Comparison of ENCODE assay signal across 8 cellular contexts in genomic region chr19:40778045-40778864, GRCh38. TPM values are rescaled to one million over a fixed set of nuclear protein-coding genes. Genes with fewer than 3 reads are reported as not detected.
DNase-seq lines count a peak whose midpoint lies in the region; ATAC-seq and TF ChIP-seq lines count a peak whose summit lies in the region.

Gene RAB4B (plus strand): TSS chr19:40778247. CDS start chr19:40778376, 129 bp downstream.

- H3K36me3 ChIP-seq in SK-N-SH (replicated peaks in 1 of 2; ENCODE audit: control insufficient read depth in 1 of 2, insufficient read depth in 2 of 2, low read length in 1 of 2) = no peaks in the 10 kb centered on the region
- H3K36me3 ChIP-seq in suprapubic skin = no peaks in the 10 kb centered on the region

- TF ChIP-seq CTCF in SK-N-SH (IDR thresholded peaks at IDR 0.05) (no peak), suprapubic skin (IDR thresholded peaks at IDR 0.05) (peak in 1 of 2 donors; percentile 9)

- TF ChIP-seq EP300 in SK-N-SH (IDR thresholded peaks at IDR 0.05; ENCODE audit: borderline replicate concordance in 1 of 2, low read depth in 1 of 2, low read length in 1 of 2) (no peak), suprapubic skin (IDR thresholded peaks at IDR 0.05) (no peak)

- WGBS in SK-N-SH (ENCODE audit: low lambda C conversion rate) = 0% methylated on average over 23 of the region's 51 CpGs
- under 1% methylated on average over 34 of the region's 51 CpGs for WGBS in suprapubic skin

- no peak for TF ChIP-seq RAD21 in SK-N-SH (IDR thresholded peaks at IDR 0.05; ENCODE audit: low read length)

- H3K9me3 ChIP-seq in SK-N-SH (no peaks in the 10 kb centered on the region), suprapubic skin (no peaks in the 10 kb centered on the region)

- peak within 1 kb of the TSS; percentile 85 for H3K9ac ChIP-seq in SK-N-SH

- H3K4me1 ChIP-seq in SK-N-SH (ENCODE audit: control insufficient read depth in 1 of 2, insufficient read depth in 2 of 2, low read depth in 1 of 2, low read length in 1 of 2) = peaks cover 6 to 9% of the 10 kb centered on the region in 2 experiments; a peak in 2 of 4 replicates
- peaks cover 18% of the 10 kb centered on the region for H3K4me1 ChIP-seq in suprapubic skin

- H2AFZ ChIP-seq in SK-N-SH (ENCODE audit: low read depth) = peak within 1 kb of the TSS; percentile 80

- POLR2A ChIA-PET in SK-N-SH (lab: Yijun Ruan, JAX) = interaction anchor here (0.8 to 3.3 kb wide), 10 partner anchors 8 to 1082 kb away, joined by 3 to 31 read pairs (median 7); partner anchors contain the start of genes ACTMAP, COQ8B, EGLN2 and ITPKC

- H3K4me3 ChIP-seq in SK-N-SH (ENCODE audit: low read depth in 2 of 2, low read length in 1 of 2) (peak within 1 kb of the TSS; percentile 61 to 67), suprapubic skin (peak within 1 kb of the TSS; percentile 62)

- peaks cover 15% of the 10 kb centered on the region; the same call in 1 of the 2 replicates for H3K79me2 ChIP-seq in SK-N-SH (ENCODE audit: insufficient read depth)

- H3F3A ChIP-seq in SK-N-SH (replicated peaks; ENCODE audit: insufficient read depth) = peaks cover 13% of the 10 kb centered on the region

- H3K27ac ChIP-seq in SK-N-SH (ENCODE audit: low read depth in 2 of 2, low read length in 1 of 2) = peak within 1 kb of the TSS; percentile 97 to 99
- H3K27ac ChIP-seq in suprapubic skin = peak within 1 kb of the TSS; percentile 93

- H3K4me2 ChIP-seq in SK-N-SH = peak within 1 kb of the TSS; percentile 80

- no peaks in the 10 kb centered on the region for H3K27me3 ChIP-seq in SK-N-SH (ENCODE audit: insufficient read depth)
- H3K27me3 ChIP-seq in suprapubic skin = no peaks in the 10 kb centered on the region

- H4K20me1 ChIP-seq in SK-N-SH (ENCODE audit: insufficient read depth) = no peaks in the 10 kb centered on the region

- DNase-seq in GM04504 (ENCODE audit: low read depth) (peak; percentile 99), NCI-H1048 (lab: John Stamatoyannopoulos, UW) (peak; percentile 98), SK-N-SH (peak; percentile 93), germinal center (ENCODE audit: low spot score) (peak; percentile 97), nucleus accumbens (lab: John Stamatoyannopoulos, UW) (peak; percentile 97 to 100 (median 99)), suprapubic skin (ENCODE audit: low spot score in 2 of 2) (peak; percentile 100)
- DNase-seq in activated naive CD4-positive, alpha-beta T cell treated with anti-CD3 and anti-CD28 coated beads, Interleukin-2, amount 50 U/mL, for 16 hours = peak; percentile 100

- TF ChIP-seq POLR2A in suprapubic skin (IDR thresholded peaks at IDR 0.05) = peak in 1 of 2 donors; percentile 78

- ATAC-seq in HG02571 (IDR thresholded peaks at IDR 0.05; ENCODE audit: unreplicated experiment) = peak; percentile 67

- no peaks in the 10 kb centered on the region for H3K9me2 ChIP-seq in SK-N-SH

- CTCF ChIA-PET in SK-N-SH (lab: Yijun Ruan, JAX) = interaction anchor here (0.6 to 2.4 kb wide), 9 partner anchors 19 to 249 kb away, joined by 3 to 20 read pairs (median 3); partner anchors contain the start of genes COQ8B, EGLN2 and ITPKC

TF ChIP-seq in SK-N-SH, 30 proteins besides CTCF, POLR2A, EP300 and RAD21:
- peak; percentile 41; the same call in 1 of the 2 replicates for TF ChIP-seq SIN3A (IDR thresholded peaks at IDR 0.05; ENCODE audit: borderline replicate concordance, low read depth, low read length)
- TF ChIP-seq EZH2phosphoT487 (IDR thresholded peaks at IDR 0.05; ENCODE audit: borderline replicate concordance, low read depth) = no peak
- no peak for TF ChIP-seq FOXM1 (IDR thresholded peaks at IDR 0.05; ENCODE audit: low read depth)
- TF ChIP-seq YY1 (IDR thresholded peaks at IDR 0.05; ENCODE audit: low read depth) = 0 out of 2 replicates have a peak, but pooled peaks have one; percentile 48
- TF ChIP-seq JUND (IDR thresholded peaks at IDR 0.05) = no peak
- peak; percentile 51; the same call in 1 of the 2 replicates for TF ChIP-seq MXI1 (IDR thresholded peaks at IDR 0.05; ENCODE audit: low read depth, low read length)
- TF ChIP-seq POLR2AphosphoS5 (IDR thresholded peaks at IDR 0.05; ENCODE audit: low read depth, low read length) = peak; percentile 27; the same call in 1 of the 2 replicates
- peak; percentile 92 for TF ChIP-seq CHD2 (IDR thresholded peaks at IDR 0.05; ENCODE audit: low read length, partially characterized antibody)
- no peak for TF ChIP-seq TEAD4 (IDR thresholded peaks at IDR 0.05; ENCODE audit: borderline replicate concordance, insufficient read depth)
- TF ChIP-seq NFIC (IDR thresholded peaks at IDR 0.05; ENCODE audit: borderline replicate concordance) = no peak
- TF ChIP-seq GATA2 (CRISPR knock-in tag; IDR thresholded peaks at IDR 0.05) = no peak
- TF ChIP-seq USF1 (IDR thresholded peaks at IDR 0.05; ENCODE audit: borderline replicate concordance, low read depth) = peak; percentile 58; the same call in 1 of the 2 replicates
- TF ChIP-seq RFX5 (IDR thresholded peaks at IDR 0.05; ENCODE audit: low read length) = peak; percentile 34; the same call in 1 of the 2 replicates
- TF ChIP-seq PBX3 (IDR thresholded peaks at IDR 0.05) = peak; percentile 82
- TF ChIP-seq ZBTB33 (IDR thresholded peaks at IDR 0.05; ENCODE audit: borderline replicate concordance, low read depth) = no peak
- TF ChIP-seq USF2 (IDR thresholded peaks at IDR 0.05; ENCODE audit: borderline replicate concordance, low read depth, low read length) = no peak
- TF ChIP-seq ELF1 (IDR thresholded peaks at IDR 0.05) = peak; percentile 96
- TF ChIP-seq TAF1 (IDR thresholded peaks at IDR 0.05; ENCODE audit: borderline replicate concordance, low read depth, low read length) = peak; percentile 46; the same call in 1 of the 2 replicates
- TF ChIP-seq MEF2A (IDR thresholded peaks at IDR 0.05; ENCODE audit: borderline replicate concordance, low read depth) = no peak
- TF ChIP-seq IRF3 (IDR thresholded peaks at IDR 0.05; ENCODE audit: low read depth, low read length) = peak; percentile 88
- no peak for TF ChIP-seq TCF12 (IDR thresholded peaks at IDR 0.05)
- TF ChIP-seq GABPA (IDR thresholded peaks at IDR 0.05; ENCODE audit: low read depth) = peak; percentile 74

RNA-seq across cellular contexts. Expression of gene RAB4B, which starts in this region (rescaled TPM):
- polyA plus RNA-seq in SK-N-SH (2012; rRNA removed) = 49.1 and 53.2 TPM in 2 replicates
- polyA plus RNA-seq in SK-N-SH (2012; cell fraction: cytosol; rRNA removed) = 25.6 and 37.3 TPM in 2 replicates
- 72.9 and 92.4 TPM in 2 replicates for polyA plus RNA-seq in SK-N-SH (2012; cell fraction: nucleus; rRNA removed)
- total RNA-seq in suprapubic skin = 10 to 100 TPM; 12.4 to 20.7 (median 17.0) TPM

Comparison
In these comparisons a context has a peak if more than half of its experiments do, and no peak if none do; other contexts are left out.
1. Peak in every context shown above with its lines: DNase-seq, ATAC-seq, H3K4me3 ChIP-seq and H3K27ac ChIP-seq.